ENCODE assay signal across 8 cellular contexts in the genomic region with DNA sequence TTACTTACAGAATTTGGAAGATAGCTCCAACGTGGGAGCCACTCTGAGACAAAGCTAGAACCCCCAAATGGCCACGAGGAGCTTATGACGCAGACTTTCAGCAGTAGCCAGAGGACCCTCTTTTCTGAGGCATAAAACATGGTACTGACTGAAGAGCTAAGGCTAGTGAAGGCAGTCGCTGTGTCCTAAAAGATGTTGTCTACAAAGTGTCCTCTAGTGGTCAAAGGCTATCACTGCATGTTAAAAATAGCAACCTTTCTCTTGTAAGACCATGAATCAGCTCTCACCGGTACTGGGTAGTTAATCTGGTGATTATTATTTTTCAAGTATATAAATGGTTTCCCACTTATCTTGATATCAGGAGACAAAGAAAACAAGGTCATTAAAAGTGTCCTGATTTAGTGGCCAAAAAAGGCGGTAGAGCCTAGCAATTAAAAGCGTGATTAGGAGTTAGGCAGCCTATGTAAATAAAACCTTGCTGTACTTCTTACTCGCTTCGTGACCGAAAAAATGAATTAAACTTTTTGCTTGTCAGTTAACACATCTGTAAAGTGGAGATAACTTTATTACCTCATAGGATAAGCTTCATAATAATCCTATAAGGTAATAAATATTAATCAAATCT. TPM values are rescaled to one million over a fixed set of nuclear protein-coding genes. Genes with fewer than 3 reads are reported as not detected.
DNase-seq lines count a peak whose midpoint lies in the region; ATAC-seq, FAIRE-seq and TF ChIP-seq lines count a peak whose summit lies in the region.

No MANE protein-coding gene starts in this region.

- H3K4me3 ChIP-seq in HCT116 (replicated peaks in 1 of 2; ENCODE audit: low read depth in 1 of 2, low read length in 2 of 2): no peak overlapping the region
- H3K4me3 ChIP-seq in PC-9: no peak overlapping the region
- no peak overlapping the region for H3K4me3 ChIP-seq in H1 (ENCODE audit: extremely low read depth in 1 of 4, insufficient read depth in 2 of 4, low read depth in 3 of 4, low read length in 4 of 4)

- no peaks in the 10 kb centered on the region for H3K9me3 Mint-ChIP-seq in mesothelial cell of epicardium

- H3K27me3 Mint-ChIP-seq in mesothelial cell of epicardium (ENCODE audit: low read depth): peaks cover under 1% of the 10 kb centered on the region

- TF ChIP-seq RAD21 in HCT116 (IDR thresholded peaks at IDR 0.05; ENCODE audit: low read depth): peak; percentile 70
- peak; percentile 73 to 82 for TF ChIP-seq RAD21 in H1 (IDR thresholded peaks at IDR 0.05 in 1 of 2, conservative IDR thresholded peaks at IDR 0.05 in 1 of 2; ENCODE audit: low read depth in 2 of 2, low read length in 2 of 2)

- H3F3A ChIP-seq in PC-9 (ENCODE audit: insufficient read depth, low read depth): no peaks in the 10 kb centered on the region

- TF ChIP-seq CTCF in 22Rv1 (IDR thresholded peaks at IDR 0.05) (peak; percentile 96), GM12872 (IDR thresholded peaks at IDR 0.05; ENCODE audit: insufficient read depth, low read depth, low read length) (peak; percentile 89), HCT116 (IDR thresholded peaks at IDR 0.05 in 2 of 3, conservative IDR thresholded peaks at IDR 0.05 in 1 of 3; ENCODE audit: borderline replicate concordance in 1 of 3, insufficient read depth in 1 of 3, low read depth in 2 of 3, low read length in 2 of 3) (peak; percentile 56 to 80 (median 77); a peak in 5 of 6 replicates), PC-9 (conservative IDR thresholded peaks at IDR 0.05) (peak; percentile 86), H1 (IDR thresholded peaks at IDR 0.05; ENCODE audit: control extremely low read depth in 1 of 3, insufficient read depth in 1 of 3, low read depth in 1 of 3, low read length in 3 of 3) (peak in 2 of 3 experiments; percentile 65 to 91; a peak in 3 of 4 replicates), mesothelial cell of epicardium (IDR thresholded peaks at IDR 0.05; ENCODE audit: unreplicated experiment) (peak; percentile 94)

- H4K91ac ChIP-seq in H1 (replicated peaks; ENCODE audit: insufficient read length, low read length): no peak overlapping the region

- H3K9ac ChIP-seq in HCT116 (ENCODE audit: low read length) (no peak overlapping the region), H1 (replicated peaks in 1 of 4; ENCODE audit: extremely low read depth in 1 of 4, low read depth in 3 of 4, low read length in 3 of 4) (no peak overlapping the region)

- RAD21 ChIA-PET in HCT116 (lab: Charles Lee; ENCODE audit: low non-redundant PET in 1 of 2, low total read pairs in 2 of 2, uncharacterized antibody in 2 of 2, unreplicated experiment in 2 of 2): interaction anchor here in 1 of 2 experiments (0.5 kb wide), 1 partner anchor 143 kb away, joined by 5 read pairs; no protein-coding TSS in a partner anchor

- TF ChIP-seq POLR2A in HCT116 (IDR thresholded peaks at IDR 0.05; ENCODE audit: borderline replicate concordance, extremely low read depth, insufficient read depth, insufficient read length) (no peak), H1 (IDR thresholded peaks at IDR 0.05; ENCODE audit: control extremely low read depth in 1 of 2, low read depth in 2 of 2, low read length in 2 of 2) (no peak)

- WGBS in H1 (ENCODE audit: extremely low coverage in 1 of 2, insufficient coverage in 1 of 2, insufficient read length in 1 of 2, insufficient replicate concordance in 2 of 2, low coverage in 1 of 2, low lambda C conversion rate in 2 of 2, missing lambda C conversion rate in 1 of 2), 2 experiments: 54% methylated on average over 10 of the region's 10 CpGs; no CpG with 5 or more reads in 1 of the 2 experiments

- peak; percentile 72 for DNase-seq in HCT116 (ENCODE audit: low read depth, low spot score)
- DNase-seq in Kasumi-1 (lab: John Stamatoyannopoulos, UW): peak; percentile 82 to 88
- DNase-seq in PC-9: peak; percentile 5 to 34
- no peak for DNase-seq in H1 (ENCODE audit: low read depth in 1 of 2, low spot score in 2 of 2)
- DNase-seq in mesothelial cell of epicardium (ENCODE audit: low spot score in 2 of 2, unreplicated experiment in 2 of 2): no peak
- no peak for DNase-seq in central memory CD4-positive, alpha-beta T cell

- no peak overlapping the region for H2BK120ac ChIP-seq in H1 (replicated peaks; ENCODE audit: low read depth, low read length)

- H3K18ac ChIP-seq in H1 (ENCODE audit: extremely low read depth, low read length): no peak overlapping the region

- H2BK12ac ChIP-seq in H1 (ENCODE audit: low read depth, low read length): no peak overlapping the region

- no peak overlapping the region for H3K23ac ChIP-seq in H1 (ENCODE audit: insufficient read length)

- no peaks in the 10 kb centered on the region for H3K79me1 ChIP-seq in H1 (ENCODE audit: low read depth, low read length)

- H3K36me3 ChIP-seq in HCT116 (ENCODE audit: control insufficient read depth in 1 of 2, insufficient read depth in 2 of 2, low read length in 2 of 2): no peaks in the 10 kb centered on the region
- no peaks in the 10 kb centered on the region for H3K36me3 ChIP-seq in PC-9 (ENCODE audit: low read depth)
- no peaks in the 10 kb centered on the region for H3K36me3 ChIP-seq in H1 (ENCODE audit: control insufficient read depth in 2 of 4, insufficient read depth in 4 of 4, low read length in 3 of 4)

- H4K5ac ChIP-seq in H1 (ENCODE audit: insufficient read length, low read depth, low read length): no peak overlapping the region

- no peak overlapping the region for H3K4me3 Mint-ChIP-seq in mesothelial cell of epicardium

- peak; percentile 98 for ATAC-seq in HCT116

- H2AK5ac ChIP-seq in H1 (ENCODE audit: low read depth, low read length): no peak overlapping the region

- no peak overlapping the region for H4K8ac ChIP-seq in H1 (ENCODE audit: extremely low read depth, insufficient read depth, low read length)

- H4K20me1 ChIP-seq in HCT116 (ENCODE audit: insufficient read depth) (no peaks in the 10 kb centered on the region), PC-9 (ENCODE audit: insufficient read depth) (no peaks in the 10 kb centered on the region), H1 (replicated peaks in 1 of 2; ENCODE audit: control insufficient read depth in 1 of 2, insufficient read depth in 2 of 2, low read length in 2 of 2) (no peaks in the 10 kb centered on the region)

- H2BK20ac ChIP-seq in H1 (ENCODE audit: low read length): no peak overlapping the region

- no peaks in the 10 kb centered on the region for H3K4me1 Mint-ChIP-seq in mesothelial cell of epicardium

- no peak overlapping the region for H3K56ac ChIP-seq in H1 (replicated peaks; ENCODE audit: insufficient read length, low read depth, low read length)

- POLR2A ChIA-PET in HCT116 (lab: Charles Lee) (no interaction called here), PC-9 (lab: Charles Lee; ENCODE audit: unreplicated experiment) (interaction anchor here (0.5 kb wide), 1 partner anchor 355 kb away, joined by 9 read pairs; no protein-coding TSS in a partner anchor), H1 (lab: Charles Lee; ENCODE audit: partially characterized antibody) (interaction anchor here (0.6 kb wide), 1 partner anchor 401 kb away, joined by 3 read pairs; no protein-coding TSS in a partner anchor)

- H3K4me2 ChIP-seq in HCT116 (ENCODE audit: low read length) (no peak overlapping the region), PC-9 (no peak overlapping the region), H1 (ENCODE audit: insufficient read depth in 1 of 2, low read depth in 2 of 2, low read length in 2 of 2) (no peak overlapping the region)

- no peak overlapping the region for H3K14ac ChIP-seq in H1 (ENCODE audit: insufficient read length)

- H3K27ac Mint-ChIP-seq in mesothelial cell of epicardium: no peak overlapping the region

- peak overlapping the region; percentile 99 for H2AFZ ChIP-seq in HCT116 (ENCODE audit: low read depth, low read length, poor library complexity, severe bottlenecking)
- H2AFZ ChIP-seq in PC-9: no peak overlapping the region
- H2AFZ ChIP-seq in H1 (ENCODE audit: low read length): peak overlapping the region; percentile 59; the same call in 1 of the 2 replicates

- H3K36me3 Mint-ChIP-seq in mesothelial cell of epicardium: no peaks in the 10 kb centered on the region

- H3K27me3 ChIP-seq in HCT116 (ENCODE audit: insufficient read depth, low read length): no peaks in the 10 kb centered on the region
- no peaks in the 10 kb centered on the region for H3K27me3 ChIP-seq in PC-9 (ENCODE audit: insufficient read depth, low read depth)
- no peaks in the 10 kb centered on the region for H3K27me3 ChIP-seq in H1 (replicated peaks in 1 of 4; ENCODE audit: control insufficient read depth in 3 of 4, extremely low read depth in 1 of 4, insufficient read depth in 3 of 4, low read length in 3 of 4)

- intact Hi-C loops in HCT116 (cut with micrococcal nuclease) (loop anchor here (1.0 kb wide), 1 partner anchor 175 kb away; no protein-coding TSS in a partner anchor), PC-9 (cut with micrococcal nuclease; ENCODE audit: unreplicated experiment) (loop anchor here (10.0 kb wide), 1 partner anchor 178 kb away; no protein-coding TSS in a partner anchor)

- H3K9me2 ChIP-seq in HCT116 (ENCODE audit: insufficient read depth) (no peaks in the 10 kb centered on the region), PC-9 (ENCODE audit: insufficient read depth) (no peaks in the 10 kb centered on the region)

- H3K4ac ChIP-seq in H1 (replicated peaks; ENCODE audit: insufficient read length, low read depth, low read length): no peak overlapping the region

- BruUV-seq in HCT116 (replicated peaks; lab: Mats Ljungman, UMichigan): no TSS peak
- no TSS peak for BruUV-seq in PC-9 (replicated peaks; lab: Mats Ljungman, UMichigan)

- no peaks in the 10 kb centered on the region for H3K23me2 ChIP-seq in H1 (ENCODE audit: low read depth, low read length)

- H3K79me2 ChIP-seq in HCT116 (ENCODE audit: insufficient read depth, low read length): no peaks in the 10 kb centered on the region
- H3K79me2 ChIP-seq in PC-9 (ENCODE audit: low read depth): no peaks in the 10 kb centered on the region
- H3K79me2 ChIP-seq in H1 (ENCODE audit: control insufficient read depth in 1 of 2, insufficient read depth in 2 of 2, low read length in 2 of 2): no peaks in the 10 kb centered on the region

- no peak for TF ChIP-seq EP300 in H1 (IDR thresholded peaks at IDR 0.05; ENCODE audit: borderline replicate concordance in 1 of 2, low read depth in 2 of 2, low read length in 2 of 2)

- H2BK5ac ChIP-seq in H1 (ENCODE audit: low read depth, low read length): no peak overlapping the region

- CTCF ChIA-PET in HCT116 (lab: Charles Lee) (interaction anchor here (0.8 to 1.9 kb wide), 17 partner anchors 9 to 659 kb away, joined by 3 to 13 read pairs (median 4); a partner anchor contains a TSS), PC-9 (lab: Charles Lee) (no interaction called here), H1 (lab: Charles Lee; ENCODE audit: partially characterized antibody) (interaction anchor here (0.6 to 3.5 kb wide), 48 partner anchors 9 to 963 kb away, joined by 3 to 41 read pairs (median 4); no protein-coding TSS in a partner anchor)

- H3K27ac ChIP-seq in 22Rv1: peak overlapping the region; percentile 25
- H3K27ac ChIP-seq in HCT116 (ENCODE audit: low read depth, low read length): no peak overlapping the region
- no peak overlapping the region for H3K27ac ChIP-seq in PC-9
- no peak overlapping the region for H3K27ac ChIP-seq in H1 (ENCODE audit: low read depth, low read length)

- no peak overlapping the region for H2BK15ac ChIP-seq in H1 (ENCODE audit: low read length)

- FAIRE-seq in H1 (lab: Jason Lieb, UNC): peak; percentile 89

- H3K9me3 ChIP-seq in HCT116 (ENCODE audit: control insufficient read depth in 1 of 2, insufficient read depth in 1 of 2, low read depth in 1 of 2, low read length in 2 of 2): no peaks in the 10 kb centered on the region
- H3K9me3 ChIP-seq in PC-9 (ENCODE audit: insufficient read depth, low read depth): no peaks in the 10 kb centered on the region
- peaks cover 2 to 7% of the 10 kb centered on the region in 2 experiments; a peak in 3 of 4 replicates for H3K9me3 ChIP-seq in H1 (ENCODE audit: insufficient read depth in 2 of 2, low read depth in 1 of 2, low read length in 1 of 2)

- H3K4me1 ChIP-seq in HCT116 (ENCODE audit: control insufficient read depth in 1 of 2, insufficient read depth in 2 of 2, low read length in 2 of 2) (peaks cover 0 to 9% of the 10 kb centered on the region in 2 experiments; a peak in 2 of 4 replicates), PC-9 (replicated peaks; ENCODE audit: insufficient read depth) (no peaks in the 10 kb centered on the region), H1 (replicated peaks in 1 of 4; ENCODE audit: control insufficient read depth in 3 of 4, insufficient read depth in 4 of 4, low read length in 3 of 4) (no peaks in the 10 kb centered on the region)

RNA-seq across cellular contexts. Expression of a gene that starts 47.0 kb away (rescaled TPM):
- total RNA-seq in HCT116 (2021; ENCODE audit: unreplicated experiment) (not detected), PC-9 (2021) (not detected in 2 replicates), mesothelial cell of epicardium (0.40 to 0.54 TPM (median 0.43 TPM) in 3 replicates)
- polyA plus RNA-seq in HCT116 (2012): not detected in 2 replicates
- 0.15 and 0.19 TPM in 2 replicates for total RNA-seq in H1 (2021; fragmentation: NEBNext Ultra II Directional; extraction: Animal tissue kit (Norgen Biotek cat#: 25700))
- polyA plus RNA-seq in H1 (2011; rRNA removed): 0.08 and 0.13 TPM in 2 replicates
- 0.13 TPM for polyA plus RNA-seq in H1 (2011; cell fraction: cytosol; rRNA removed)
- 0.20 TPM for polyA plus RNA-seq in H1 (2011; cell fraction: nucleus; rRNA removed)
- polyA plus RNA-seq in H1 (2012, experiment 1 of 2): 0.03 to 0.25 TPM (median 0.23 TPM) in 3 of 4 replicates, not detected in the other
- not detected for polyA plus RNA-seq in H1 (2012, experiment 2 of 2)
- polyA plus RNA-seq in H1 (2013, experiment 1 of 2): 0.20 TPM
- polyA plus RNA-seq in H1 (2013, experiment 2 of 2): 0.13 TPM
- 0.09 and 0.17 TPM in 2 replicates for polyA minus RNA-seq in H1 (2011; rRNA and poly(A)+ RNA removed)
- polyA minus RNA-seq in H1 (2011; cell fraction: cytosol; rRNA and poly(A)+ RNA removed): not detected
- not detected for polyA minus RNA-seq in H1 (2011; cell fraction: nucleus; rRNA and poly(A)+ RNA removed)

Comparison
In these comparisons a context has a peak if more than half of its experiments do, and no peak if none do; other contexts are left out.
1. DNase-seq: peak in HCT116 (single experiment), Kasumi-1 (2 of 2) and PC-9 (2 of 2); none in H1 (0 of 2), mesothelial cell of epicardium (0 of 2) and central memory CD4-positive, alpha-beta T cell (single experiment).
2. Peak in every context shown above with its lines, with median percentiles within 50 percentile points of each other: CTCF ChIP-seq.